19 cellular contexts compared by ENCODE assay signal in the genomic region with DNA sequence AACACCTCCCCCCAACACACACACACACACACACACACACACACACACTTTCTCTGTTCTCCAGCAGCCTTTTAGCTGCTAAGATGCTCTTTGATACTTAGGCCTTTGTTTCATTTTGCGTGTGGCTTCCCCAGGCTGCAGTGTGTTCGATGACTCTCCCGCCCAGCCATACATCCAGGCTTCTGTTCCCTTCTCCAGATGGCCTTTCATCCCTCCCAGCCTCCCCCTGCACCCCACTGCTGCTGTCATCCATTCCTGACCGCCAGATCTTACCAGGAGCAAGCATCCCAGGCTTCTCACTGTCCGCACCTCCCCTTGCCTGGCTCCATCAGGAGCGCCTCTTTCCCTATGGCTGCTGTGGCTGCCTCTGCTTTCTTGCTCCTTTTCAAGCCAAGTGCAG.
DNase-seq lines count a peak whose midpoint lies in the region; ATAC-seq and TF ChIP-seq lines count a peak whose summit lies in the region.
"Had no signal": no experiment of that assay in that cellular context is flagged by ENCODE, and none has a peak within 500 bp of the region (broad histone marks: within the 10 kb centered on the region; RNA-seq: fewer than 3 reads in every experiment).

No MANE protein-coding gene starts in this region.

- H3K36me3 ChIP-seq in WERI-Rb-1 (peaks cover 7% of the 10 kb centered on the region), lower lobe of right lung (peaks cover 11% of the 10 kb centered on the region), smooth muscle cell (ENCODE audit: low read depth) (no peaks in the 10 kb centered on the region)

- H3K27ac ChIP-seq in WERI-Rb-1 (peak overlapping the region; percentile 79), lower lobe of right lung (peak overlapping the region; percentile 46), smooth muscle cell (ENCODE audit: low read depth) (peak overlapping the region; percentile 98)
- H3K27ac ChIP-seq: A549 had no signal

- H3K79me2 ChIP-seq in smooth muscle cell (ENCODE audit: low read depth) = peaks cover 30% of the 10 kb centered on the region

- whole genome bisulfite sequencing in smooth muscle cell (ENCODE audit: low lambda C conversion rate) = 78% methylated on average over 6 of the region's 6 CpGs

- intact Hi-C loops in lower lobe of right lung (cut with DNase I) = no loop called here

- H3K4me3 ChIP-seq in WERI-Rb-1 (ENCODE audit: low read depth, low read length) (no peak overlapping the region), lower lobe of right lung (no peak overlapping the region), smooth muscle cell (no peak overlapping the region)
- H3K4me3 ChIP-seq: A549, coronary artery, esophagus muscularis mucosa had no signal

- no peaks in the 10 kb centered on the region for H3K9me3 ChIP-seq in WERI-Rb-1 (ENCODE audit: severe bottlenecking)
- no peaks in the 10 kb centered on the region for H3K9me3 ChIP-seq in lower lobe of right lung
- no peaks in the 10 kb centered on the region for H3K9me3 ChIP-seq in smooth muscle cell (replicated peaks; ENCODE audit: low read depth)
- H3K9me3 ChIP-seq: A549, Caco-2, esophagus muscularis mucosa had no signal

- TF ChIP-seq CTCF in WERI-Rb-1 (IDR thresholded peaks at IDR 0.05; ENCODE audit: low read depth, low read length) = no peak
- TF ChIP-seq CTCF in lower lobe of right lung (IDR thresholded peaks at IDR 0.05) = no peak
- no peak for TF ChIP-seq CTCF in smooth muscle cell (IDR thresholded peaks at IDR 0.05; ENCODE audit: borderline replicate concordance, insufficient read depth, poor library complexity, severe bottlenecking)

- no peak overlapping the region for H2AFZ ChIP-seq in smooth muscle cell (ENCODE audit: low read depth)

- H3K4me1 ChIP-seq in lower lobe of right lung (peaks cover 93% of the 10 kb centered on the region), smooth muscle cell (ENCODE audit: low read depth) (peaks cover 16% of the 10 kb centered on the region)

- H4K20me1 ChIP-seq in smooth muscle cell (ENCODE audit: low read depth) = peaks cover 69% of the 10 kb centered on the region

- peaks cover 25% of the 10 kb centered on the region for H3F3A ChIP-seq in smooth muscle cell (ENCODE audit: low read depth)

- ATAC-seq in lower lobe of right lung = no peak
- ATAC-seq: A549; left lobe of liver; natural killer cell treated with Interleukin-12 subunit alpha and Interleukin-12 subunit beta and Interleukin-15 and Interleukin-18, amount 100 ng/mL, for 72 hours had no signal

- no peaks in the 10 kb centered on the region for H3K27me3 ChIP-seq in WERI-Rb-1 (ENCODE audit: insufficient read depth, low read depth, severe bottlenecking)
- no peaks in the 10 kb centered on the region for H3K27me3 ChIP-seq in lower lobe of right lung (ENCODE audit: low read depth)
- no peaks in the 10 kb centered on the region for H3K27me3 ChIP-seq in smooth muscle cell (ENCODE audit: low read depth)
- H3K27me3 ChIP-seq: esophagus muscularis mucosa had no signal

- H3K4me2 ChIP-seq in smooth muscle cell = no peak overlapping the region
- H3K4me2 ChIP-seq: A549 had no signal

- peak; percentile 5 for DNase-seq in NCI-H2227 (lab: John Stamatoyannopoulos, UW; ENCODE audit: unreplicated experiment)
- no peak for DNase-seq in NCI-H2227 treated with DMSO at 0.1 percent for 48 hours (lab: John Stamatoyannopoulos, UW)
- peak; percentile 48 for DNase-seq in WERI-Rb-1
- no peak for DNase-seq in lower lobe of right lung
- DNase-seq in smooth muscle cell (lab: John Stamatoyannopoulos, UW; ENCODE audit: unreplicated experiment) = no peak
- DNase-seq in cerebellar cortex (ENCODE audit: low spot score) = no peak
- DNase-seq in HuH-7.5 (ENCODE audit: low spot score) = no peak
- DNase-seq in activated effector memory CD4-positive, alpha-beta T cell treated with Interleukin-2 at 50 U/mL for 16 hours = no peak
- DNase-seq: activated CD4-positive, CD25-positive, alpha-beta regulatory T cell; activated naive CD8-positive, alpha-beta T cell treated with anti-CD3 and anti-CD28 coated beads, Interleukin-2, amount 10 ng/mL, durations not matched to agents 7 days and 5 days; Caco-2; NCI-H1048; NCI-H446 treated with DMSO at 0.1 percent for 48 hours; stimulated activated naive CD4-positive, alpha-beta T cell treated with Interleukin-2 at 50 U/mL for 16 hours had no signal

- H3K9ac ChIP-seq in smooth muscle cell (ENCODE audit: low read depth) = no peak overlapping the region

Comparison
In these comparisons a context has a peak if more than half of its experiments do, and no peak if none do; other contexts are left out.
1. DNase-seq: peak in NCI-H2227 (single experiment) and WERI-Rb-1 (single experiment); none in NCI-H2227 treated with DMSO at 0.1 percent for 48 hours (single experiment), lower lobe of right lung (single experiment), smooth muscle cell (single experiment), cerebellar cortex (single experiment), HuH-7.5 (single experiment) and activated effector memory CD4-positive, alpha-beta T cell treated with Interleukin-2 at 50 U/mL for 16 hours (single experiment).
2. H3K27ac ChIP-seq: peak in every context shown above with its lines; median percentile 98 in smooth muscle cell; 79 in WERI-Rb-1; 46 in lower lobe of right lung.